1 cellular context compared by ENCODE assay signal in the genomic region with DNA sequence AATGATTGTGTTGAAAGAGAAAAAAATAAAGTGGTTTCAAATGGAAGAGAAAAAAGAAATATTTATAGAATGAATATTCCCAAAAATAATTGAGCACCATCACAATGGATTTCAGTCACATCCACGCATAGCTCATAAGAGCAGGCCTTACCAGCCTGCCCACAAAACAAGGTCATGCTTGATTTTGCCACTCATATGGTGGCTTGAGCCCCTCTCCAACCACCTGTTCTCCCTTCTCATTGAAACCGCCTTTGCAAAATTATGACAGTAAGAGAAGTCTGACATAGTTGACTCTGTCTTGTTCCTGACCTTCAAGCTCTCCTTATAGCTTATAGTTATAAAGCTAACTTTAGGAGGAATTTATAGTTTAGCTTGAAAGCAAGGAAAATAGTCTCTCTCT.
TF ChIP-seq lines count a peak whose summit lies in the region.

No MANE protein-coding gene starts in this region.

TF ChIP-seq in K562, 482 proteins besides CTCF, POLR2A, EP300 and RAD21:
- TF ChIP-seq, protein P1, sequence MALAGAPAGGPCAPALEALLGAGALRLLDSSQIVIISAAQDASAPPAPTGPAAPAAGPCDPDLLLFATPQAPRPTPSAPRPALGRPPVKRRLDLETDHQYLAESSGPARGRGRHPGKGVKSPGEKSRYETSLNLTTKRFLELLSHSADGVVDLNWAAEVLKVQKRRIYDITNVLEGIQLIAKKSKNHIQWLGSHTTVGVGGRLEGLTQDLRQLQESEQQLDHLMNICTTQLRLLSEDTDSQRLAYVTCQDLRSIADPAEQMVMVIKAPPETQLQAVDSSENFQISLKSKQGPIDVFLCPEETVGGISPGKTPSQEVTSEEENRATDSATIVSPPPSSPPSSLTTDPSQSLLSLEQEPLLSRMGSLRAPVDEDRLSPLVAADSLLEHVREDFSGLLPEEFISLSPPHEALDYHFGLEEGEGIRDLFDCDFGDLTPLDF (CRISPR knock-in tag; IDR thresholded peaks at IDR 0.05) = no peak
- TF ChIP-seq ARID1B (IDR thresholded peaks at IDR 0.05) (no peak), ZNF551 (CRISPR knock-in tag; IDR thresholded peaks at IDR 0.05) (no peak), RBM17 (IDR thresholded peaks at IDR 0.05; ENCODE audit: borderline replicate concordance, low read depth, low read length) (no peak), ETV5 (CRISPR knock-in tag; IDR thresholded peaks at IDR 0.05; ENCODE audit: low read depth) (no peak), FUS (optimal IDR thresholded peaks at IDR 0.05; ENCODE audit: low read depth, low read length) (no peak), PHB (CRISPR knock-in tag; IDR thresholded peaks at IDR 0.05) (no peak), ZNF143 (CRISPR knock-in tag; IDR thresholded peaks at IDR 0.05) (no peak), STAT5A (IDR thresholded peaks at IDR 0.05; ENCODE audit: borderline replicate concordance, low read length) (no peak), KDM5B (IDR thresholded peaks at IDR 0.05; ENCODE audit: insufficient replicate concordance, low read depth, low read length) (no peak), SRSF7 (optimal IDR thresholded peaks at IDR 0.05; ENCODE audit: low read depth, low read length) (no peak), ELF2 (CRISPR knock-in tag; IDR thresholded peaks at IDR 0.05) (no peak), NCOA2 (IDR thresholded peaks at IDR 0.05; ENCODE audit: partially characterized antibody in 2 of 2) (no peak)
- TF ChIP-seq, protein P2, sequence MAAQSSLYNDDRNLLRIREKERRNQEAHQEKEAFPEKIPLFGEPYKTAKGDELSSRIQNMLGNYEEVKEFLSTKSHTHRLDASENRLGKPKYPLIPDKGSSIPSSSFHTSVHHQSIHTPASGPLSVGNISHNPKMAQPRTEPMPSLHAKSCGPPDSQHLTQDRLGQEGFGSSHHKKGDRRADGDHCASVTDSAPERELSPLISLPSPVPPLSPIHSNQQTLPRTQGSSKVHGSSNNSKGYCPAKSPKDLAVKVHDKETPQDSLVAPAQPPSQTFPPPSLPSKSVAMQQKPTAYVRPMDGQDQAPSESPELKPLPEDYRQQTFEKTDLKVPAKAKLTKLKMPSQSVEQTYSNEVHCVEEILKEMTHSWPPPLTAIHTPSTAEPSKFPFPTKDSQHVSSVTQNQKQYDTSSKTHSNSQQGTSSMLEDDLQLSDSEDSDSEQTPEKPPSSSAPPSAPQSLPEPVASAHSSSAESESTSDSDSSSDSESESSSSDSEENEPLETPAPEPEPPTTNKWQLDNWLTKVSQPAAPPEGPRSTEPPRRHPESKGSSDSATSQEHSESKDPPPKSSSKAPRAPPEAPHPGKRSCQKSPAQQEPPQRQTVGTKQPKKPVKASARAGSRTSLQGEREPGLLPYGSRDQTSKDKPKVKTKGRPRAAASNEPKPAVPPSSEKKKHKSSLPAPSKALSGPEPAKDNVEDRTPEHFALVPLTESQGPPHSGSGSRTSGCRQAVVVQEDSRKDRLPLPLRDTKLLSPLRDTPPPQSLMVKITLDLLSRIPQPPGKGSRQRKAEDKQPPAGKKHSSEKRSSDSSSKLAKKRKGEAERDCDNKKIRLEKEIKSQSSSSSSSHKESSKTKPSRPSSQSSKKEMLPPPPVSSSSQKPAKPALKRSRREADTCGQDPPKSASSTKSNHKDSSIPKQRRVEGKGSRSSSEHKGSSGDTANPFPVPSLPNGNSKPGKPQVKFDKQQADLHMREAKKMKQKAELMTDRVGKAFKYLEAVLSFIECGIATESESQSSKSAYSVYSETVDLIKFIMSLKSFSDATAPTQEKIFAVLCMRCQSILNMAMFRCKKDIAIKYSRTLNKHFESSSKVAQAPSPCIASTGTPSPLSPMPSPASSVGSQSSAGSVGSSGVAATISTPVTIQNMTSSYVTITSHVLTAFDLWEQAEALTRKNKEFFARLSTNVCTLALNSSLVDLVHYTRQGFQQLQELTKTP (IDR thresholded peaks at IDR 0.05; ENCODE audit: low read depth in 1 of 2, partially characterized antibody in 2 of 2) = no peak
- TF ChIP-seq, protein P3, sequence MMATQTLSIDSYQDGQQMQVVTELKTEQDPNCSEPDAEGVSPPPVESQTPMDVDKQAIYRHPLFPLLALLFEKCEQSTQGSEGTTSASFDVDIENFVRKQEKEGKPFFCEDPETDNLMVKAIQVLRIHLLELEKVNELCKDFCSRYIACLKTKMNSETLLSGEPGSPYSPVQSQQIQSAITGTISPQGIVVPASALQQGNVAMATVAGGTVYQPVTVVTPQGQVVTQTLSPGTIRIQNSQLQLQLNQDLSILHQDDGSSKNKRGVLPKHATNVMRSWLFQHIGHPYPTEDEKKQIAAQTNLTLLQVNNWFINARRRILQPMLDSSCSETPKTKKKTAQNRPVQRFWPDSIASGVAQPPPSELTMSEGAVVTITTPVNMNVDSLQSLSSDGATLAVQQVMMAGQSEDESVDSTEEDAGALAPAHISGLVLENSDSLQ (IDR thresholded peaks at IDR 0.05) = no peak
- TF ChIP-seq, protein P4, sequence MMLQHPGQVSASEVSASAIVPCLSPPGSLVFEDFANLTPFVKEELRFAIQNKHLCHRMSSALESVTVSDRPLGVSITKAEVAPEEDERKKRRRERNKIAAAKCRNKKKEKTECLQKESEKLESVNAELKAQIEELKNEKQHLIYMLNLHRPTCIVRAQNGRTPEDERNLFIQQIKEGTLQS (IDR thresholded peaks at IDR 0.05) = no peak
- TF ChIP-seq, protein P4 (CRISPR knock-in tag; conservative IDR thresholded peaks at IDR 0.05) = no peak
TF ChIP-seq in K562: peak in this region for 0.
